ENCODE assay signal across 21 cellular contexts in genomic region chr1:96559181-96559580, GRCh38.
DNase-seq lines count a peak whose midpoint lies in the region; ATAC-seq, FAIRE-seq and TF ChIP-seq lines count a peak whose summit lies in the region.
"Had no signal": no experiment of that assay in that cellular context is flagged by ENCODE, and none has a peak within 500 bp of the region (broad histone marks: within the 10 kb centered on the region; RNA-seq: fewer than 3 reads in every experiment).

No MANE protein-coding gene starts in this region.

- H3K4me3 ChIP-seq in breast epithelium (no peak overlapping the region), brain microvascular endothelial cell (ENCODE audit: low read depth, low read length) (no peak overlapping the region), keratinocyte (ENCODE audit: control insufficient read depth in 2 of 3, extremely low read depth in 1 of 3, insufficient read depth in 2 of 3, low read depth in 1 of 3, low read length in 3 of 3) (no peak overlapping the region), thyroid gland (replicated peaks in 1 of 3) (no peak overlapping the region)
- H3K4me3 ChIP-seq: right atrium auricular region, tibial nerve had no signal

- ATAC-seq in HG02973 (IDR thresholded peaks at IDR 0.05; ENCODE audit: unreplicated experiment) (no peak), HG03469 (IDR thresholded peaks at IDR 0.05; ENCODE audit: unreplicated experiment) (no peak)
- ATAC-seq: HepG2; naive thymus-derived CD8-positive, alpha-beta T cell had no signal

- 74 to 82% methylated on average over 4 of the region's 4 CpGs for WGBS in thyroid gland, 2 donors

- H3K27me3 Mint-ChIP-seq in MCF 10A (ENCODE audit: insufficient read depth, unreplicated experiment): no peaks in the 10 kb centered on the region

- TF ChIP-seq CTCF in MCF 10A (IDR thresholded peaks at IDR 0.05; ENCODE audit: unreplicated experiment) (no peak), breast epithelium (IDR thresholded peaks at IDR 0.05) (no peak), brain microvascular endothelial cell (IDR thresholded peaks at IDR 0.05; ENCODE audit: low read depth, low read length, missing control alignments) (no peak), keratinocyte (optimal IDR thresholded peaks at IDR 0.05 in 1 of 3, IDR thresholded peaks at IDR 0.05 in 1 of 3, conservative IDR thresholded peaks at IDR 0.05 in 1 of 3; ENCODE audit: extremely low read depth in 1 of 3, insufficient read depth in 2 of 3, low read length in 3 of 3) (no peak), thyroid gland (IDR thresholded peaks at IDR 0.05) (no peak)

- H3K9me1 ChIP-seq in keratinocyte (ENCODE audit: control insufficient read depth, extremely low read depth, insufficient read depth, low read length): no peaks in the 10 kb centered on the region

- no peaks in the 10 kb centered on the region for H3K79me2 ChIP-seq in keratinocyte (ENCODE audit: control insufficient read depth, insufficient read depth, low read length)

- BruUV-seq in MCF 10A (replicated peaks; lab: Mats Ljungman, UMichigan): no TSS peak

- POLR2A ChIA-PET in MCF 10A (lab: Yijun Ruan, JAX): interaction anchor here (0.9 to 1.7 kb wide), 3 partner anchors 20 to 189 kb away, joined by 3 to 5 read pairs (median 4); no protein-coding TSS in a partner anchor

- no peak overlapping the region for H3K9ac ChIP-seq in keratinocyte (ENCODE audit: control insufficient read depth, extremely low read depth, insufficient read depth, low read length)

- no peak overlapping the region for H2AFZ ChIP-seq in keratinocyte (ENCODE audit: control insufficient read depth, low read length)

- no peaks in the 10 kb centered on the region for H4K20me1 ChIP-seq in keratinocyte (ENCODE audit: control insufficient read depth, extremely low read depth, insufficient read depth, low read length)

- H3K36me3 ChIP-seq in breast epithelium: no peaks in the 10 kb centered on the region
- H3K36me3 ChIP-seq in brain microvascular endothelial cell (replicated peaks): no peaks in the 10 kb centered on the region
- H3K36me3 ChIP-seq in keratinocyte (ENCODE audit: control insufficient read depth in 2 of 2, extremely low read depth in 1 of 2, insufficient read depth in 2 of 2, low read length in 2 of 2): no peaks in the 10 kb centered on the region
- H3K36me3 ChIP-seq in thyroid gland: no peaks in the 10 kb centered on the region
- H3K36me3 ChIP-seq: right atrium auricular region, tibial nerve had no signal

- H3K4me2 ChIP-seq in keratinocyte (ENCODE audit: control insufficient read depth, extremely low read depth, insufficient read depth, low read depth, low read length): no peak overlapping the region

- in situ Hi-C loops in brain microvascular endothelial cell (cut with HindIII; ENCODE audit: low pct_ligation_motif_present, low sequenced_read_pairs): no loop called here

- no peak for DNase-seq in MCF 10A (ENCODE audit: unreplicated experiment)
- DNase-seq in breast epithelium (ENCODE audit: low spot score in 2 of 2): no peak
- no peak for DNase-seq in brain microvascular endothelial cell
- no peak for DNase-seq in keratinocyte (ENCODE audit: low read depth, low spot score)
- no peak for DNase-seq in thyroid gland
- no peak for DNase-seq in NCI-H69 (lab: John Stamatoyannopoulos, UW)
- DNase-seq: 8988T; activated CD8-positive, alpha-beta memory T cell treated with anti-CD3 and anti-CD28 coated beads for 24 hours; CD4-positive, alpha-beta memory T cell; naive thymus-derived CD8-positive, alpha-beta T cell; NCI-H82; RPMI8226; stimulated activated CD4-positive, alpha-beta T cell treated with anti-CD3 and anti-CD28 coated beads, Interleukin-2, amount 100 ng/mL, for 48 hours; T-helper 1 cell had no signal

- H3K4me1 Mint-ChIP-seq in MCF 10A (ENCODE audit: insufficient read depth, unreplicated experiment): peaks cover 17% of the 10 kb centered on the region
- H3K4me1 Mint-ChIP-seq: CD4-positive, alpha-beta memory T cell; naive thymus-derived CD8-positive, alpha-beta T cell had no signal

- H3K27me3 ChIP-seq in breast epithelium (no peaks in the 10 kb centered on the region), brain microvascular endothelial cell (replicated peaks) (no peaks in the 10 kb centered on the region), keratinocyte (ENCODE audit: control insufficient read depth, extremely low read depth, insufficient read depth, low read length) (no peaks in the 10 kb centered on the region), thyroid gland (no peaks in the 10 kb centered on the region)
- H3K27me3 ChIP-seq: right atrium auricular region, tibial nerve had no signal

- no peak overlapping the region for H3K4me3 Mint-ChIP-seq in MCF 10A (ENCODE audit: unreplicated experiment)
- H3K4me3 Mint-ChIP-seq: CD4-positive, alpha-beta memory T cell; naive thymus-derived CD8-positive, alpha-beta T cell had no signal

- intact Hi-C loops in MCF 10A (cut with micrococcal nuclease) (no loop called here), breast epithelium (cut with DNase I; ENCODE audit: low total_unique reads) (no loop called here), thyroid gland (cut with DNase I) (no loop called here)

- H3K9me3 Mint-ChIP-seq in MCF 10A (ENCODE audit: unreplicated experiment): no peaks in the 10 kb centered on the region
- H3K9me3 Mint-ChIP-seq: activated T-helper 2 cell treated with anti-CD3 and anti-CD28 coated beads, Interferon-gamma antibody, Interleukin-2, Interleukin-4, amounts not matched to agents 10 μg/mL and 5 μg/mL and 100 μg/mL, durations not matched to agents 14 hours and 24 hours and 36 hours had no signal

- dilution Hi-C loops in keratinocyte (cut with MboI; ENCODE audit: extremely low pct_ligation_motif_present, low sequenced_read_pairs): no loop called here

- H3K4me1 ChIP-seq in breast epithelium: no peaks in the 10 kb centered on the region
- peaks cover 13% of the 10 kb centered on the region for H3K4me1 ChIP-seq in keratinocyte (ENCODE audit: control insufficient read depth, extremely low read depth, insufficient read depth, low read length)
- no peaks in the 10 kb centered on the region for H3K4me1 ChIP-seq in thyroid gland
- H3K4me1 ChIP-seq: right atrium auricular region had no signal

- H3K27ac Mint-ChIP-seq in MCF 10A (ENCODE audit: low read depth, unreplicated experiment): peak overlapping the region; percentile 92
- H3K27ac Mint-ChIP-seq: activated T-helper 2 cell treated with anti-CD3 and anti-CD28 coated beads, Interferon-gamma antibody, Interleukin-2, Interleukin-4, amounts not matched to agents 10 μg/mL and 5 μg/mL and 100 μg/mL, durations not matched to agents 14 hours and 24 hours and 36 hours; CD4-positive, alpha-beta memory T cell; naive thymus-derived CD8-positive, alpha-beta T cell had no signal

- H3K27ac ChIP-seq in breast epithelium (no peak overlapping the region), brain microvascular endothelial cell (peak overlapping the region; percentile 71), keratinocyte (ENCODE audit: control insufficient read depth, insufficient read depth, low read length) (peak overlapping the region; percentile 55), thyroid gland (peak overlapping the region; percentile 50 to 70 (median 55))

- CTCF ChIA-PET in MCF 10A (lab: Yijun Ruan, JAX): no interaction called here

- H3K9me3 ChIP-seq in breast epithelium (no peaks in the 10 kb centered on the region), keratinocyte (ENCODE audit: control insufficient read depth, low read depth, low read length) (peaks cover 5% of the 10 kb centered on the region), thyroid gland (no peaks in the 10 kb centered on the region)

- peaks cover 4% of the 10 kb centered on the region for H3K36me3 Mint-ChIP-seq in MCF 10A (ENCODE audit: insufficient read depth, unreplicated experiment)
- H3K36me3 Mint-ChIP-seq: CD4-positive, alpha-beta memory T cell; naive thymus-derived CD8-positive, alpha-beta T cell had no signal

- TF ChIP-seq POLR2A in breast epithelium (IDR thresholded peaks at IDR 0.05): no peak
- no peak for TF ChIP-seq POLR2A in thyroid gland (IDR thresholded peaks at IDR 0.05)

- no peak for FAIRE-seq in keratinocyte (lab: Jason Lieb, UNC)
- FAIRE-seq: colon, HepG2 had no signal

Comparison
In these comparisons a context has a peak if more than half of its experiments do, and no peak if none do; other contexts are left out.
1. H3K27ac ChIP-seq: peak in brain microvascular endothelial cell (single experiment), keratinocyte (single experiment) and thyroid gland (3 of 3); none in breast epithelium (0 of 2).